Comparison of ENCODE assay signal across 21 cellular contexts in genomic region chr3:152147748-152148147, GRCh38.
"Had no signal": no experiment of that assay in that cellular context is flagged by ENCODE, and none has a peak within 500 bp of the region (broad histone marks: within the 10 kb centered on the region; RNA-seq: fewer than 3 reads in every experiment).

No MANE protein-coding gene starts in this region.

- DNase-seq: activated CD4-positive, alpha-beta T cell treated with anti-CD3 and anti-CD28 coated beads for 4 hours; activated CD8-positive, alpha-beta memory T cell treated with anti-CD3 and anti-CD28 coated beads, Interleukin-2, amount 10 ng/mL, durations not matched to agents 7 days and 5 days; activated naive CD4-positive, alpha-beta T cell treated with anti-CD3 and anti-CD28 coated beads, Interleukin-2, amount 50 U/mL, for 16 hours; activated naive CD8-positive, alpha-beta T cell treated with anti-CD3 and anti-CD28 coated beads, Interleukin-2, amount 10 ng/mL, durations not matched to agents 7 days and 5 days; activated T-cell treated with anti-CD3 and anti-CD28 coated beads, Interleukin-2, amount 50 U/mL, for 4 hours; adrenal gland; anterior cingulate cortex; central memory CD4-positive, alpha-beta T cell; KG1; NCI-H1092; NCI-H1417; NCI-H1930; NCI-H2107; NCI-H510A treated with DMSO at 0.1 percent for 48 hours; NCI-H69; PC-9; SHP77 treated with DMSO at 0.1 percent for 48 hours had no signal

- H3K4me1 ChIP-seq: adrenal gland had no signal

- H3K27me3 ChIP-seq: adrenal gland had no signal

- H3K36me3 ChIP-seq: adrenal gland had no signal

- H2AFZ ChIP-seq: PC-9 had no signal

- H3K9me3 ChIP-seq: adrenal gland had no signal

- FAIRE-seq: bronchial epithelial cell had no signal

- H3K4me3 ChIP-seq: adrenal gland, PC-9 had no signal

- H3K9me3 Mint-ChIP-seq: activated naive CD8-positive, alpha-beta T cell treated with anti-CD3 and anti-CD28 coated beads, Interleukin-2, amount 10 ng/mL, durations not matched to agents 7 days and 5 days; activated T-cell treated with anti-CD3 and anti-CD28 coated beads, Interleukin-2, amount 50 U/mL, for 4 hours; activated T-helper 2 cell treated with anti-CD3 and anti-CD28 coated beads, Interferon-gamma antibody, Interleukin-2, Interleukin-4, amounts not matched to agents 10 μg/mL and 5 μg/mL and 100 μg/mL, durations not matched to agents 14 hours and 24 hours and 36 hours; T-helper 1 cell treated with Interleukin-12 subunit alpha and Interleukin-12 subunit beta and Interleukin-4 antibody, amounts not matched to agents 30 μg/mL and 1 μg/mL, for 36 hours had no signal

- H3K27ac Mint-ChIP-seq: activated CD8-positive, alpha-beta memory T cell treated with anti-CD3 and anti-CD28 coated beads, Interleukin-2, amount 10 ng/mL, durations not matched to agents 7 days and 5 days; activated naive CD8-positive, alpha-beta T cell treated with anti-CD3 and anti-CD28 coated beads, Interleukin-2, amount 10 ng/mL, durations not matched to agents 7 days and 5 days; activated T-helper 2 cell treated with anti-CD3 and anti-CD28 coated beads, Interferon-gamma antibody, Interleukin-2, Interleukin-4, amounts not matched to agents 10 μg/mL and 5 μg/mL and 100 μg/mL, durations not matched to agents 14 hours and 24 hours and 36 hours; T-helper 1 cell treated with Interleukin-12 subunit alpha and Interleukin-12 subunit beta and Interleukin-4 antibody, amounts not matched to agents 30 μg/mL and 1 μg/mL, for 36 hours had no signal

- H3K4me3 Mint-ChIP-seq: activated CD8-positive, alpha-beta memory T cell treated with anti-CD3 and anti-CD28 coated beads, Interleukin-2, amount 10 ng/mL, durations not matched to agents 7 days and 5 days; activated T-cell treated with anti-CD3 and anti-CD28 coated beads, Interleukin-2, amount 50 U/mL, for 4 hours; T-helper 1 cell treated with Interleukin-12 subunit alpha and Interleukin-12 subunit beta and Interleukin-4 antibody, amounts not matched to agents 30 μg/mL and 1 μg/mL, for 36 hours had no signal

- H3K27ac ChIP-seq: adrenal gland, PC-9 had no signal

- ATAC-seq: activated CD4-positive, CD25-positive, alpha-beta regulatory T cell treated with anti-CD3 and anti-CD28 coated beads, Interleukin-2, amount 50 U/mL, for 24 hours; activated CD8-positive, alpha-beta memory T cell treated with anti-CD3 and anti-CD28 coated beads, Interleukin-2, amount 10 ng/mL, durations not matched to agents 7 days and 5 days; activated T-cell treated with anti-CD3 and anti-CD28 coated beads, Interleukin-2, amount 50 U/mL, for 4 hours had no signal

- H3K4me2 ChIP-seq: PC-9 had no signal
